Comparison of ENCODE assay signal across 8 cellular contexts in the genomic region with DNA sequence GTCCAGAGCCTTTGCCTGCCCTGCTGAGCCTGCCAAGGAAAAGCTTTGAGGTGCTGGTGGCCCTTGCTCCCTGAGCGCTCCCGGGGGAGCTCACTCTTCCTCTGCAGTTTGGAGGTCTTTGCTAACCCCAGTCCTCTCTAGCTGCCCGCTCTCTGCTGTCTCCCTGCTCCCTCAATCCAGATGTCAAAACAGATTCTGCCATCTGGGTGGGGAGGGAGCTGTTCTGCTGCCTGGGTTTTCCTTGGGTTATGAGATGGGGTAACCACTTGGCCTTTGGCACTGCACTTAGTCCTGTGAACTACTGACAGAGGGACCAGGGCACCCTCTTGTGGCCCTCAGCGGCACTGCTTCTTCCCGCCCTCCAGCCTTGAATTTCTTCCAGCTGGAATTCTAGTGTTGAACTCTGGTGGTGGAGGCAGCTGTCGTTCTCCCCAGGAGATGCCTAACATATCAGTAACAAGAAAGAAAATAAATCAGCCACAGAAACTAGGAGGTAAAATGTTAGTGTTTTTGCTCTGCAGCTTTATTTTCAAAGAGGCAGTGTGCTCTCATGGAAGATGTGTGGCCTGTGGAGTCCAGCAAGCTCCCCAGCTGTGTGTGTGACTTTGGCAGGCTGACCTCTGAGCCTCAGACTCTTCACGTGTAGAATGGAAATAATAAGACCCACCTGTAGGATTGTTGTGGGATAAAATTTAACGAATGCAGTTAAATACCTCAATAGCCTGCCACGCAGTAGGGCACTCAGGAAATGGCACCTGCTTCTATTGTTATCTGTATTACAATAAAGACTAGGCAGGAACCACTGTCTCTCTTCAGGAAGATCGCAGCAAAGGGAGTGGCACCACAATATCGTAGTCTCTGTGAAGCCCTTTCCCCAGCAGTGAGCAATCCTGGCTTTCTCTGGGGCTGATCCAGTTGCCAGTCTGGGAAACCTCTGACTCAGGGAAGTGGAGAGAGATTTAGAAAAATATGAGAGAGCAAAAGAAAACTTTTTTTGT. TPM values are rescaled to one million over a fixed set of nuclear protein-coding genes. Genes with fewer than 3 reads are reported as not detected.
DNase-seq lines count a peak whose midpoint lies in the region; ATAC-seq lines count a peak whose summit lies in the region.

No MANE protein-coding gene starts in this region.

- intact Hi-C loops in Right ventricle myocardium inferior (cut with DNase I) = loop anchor here (1.0 kb wide), 1 partner anchor 264 kb away; no protein-coding TSS in a partner anchor

- no peaks in the 10 kb centered on the region for H3K27me3 Mint-ChIP-seq in activated naive CD8-positive, alpha-beta T cell treated with anti-CD3 and anti-CD28 coated beads, Interleukin-2, amount 10 ng/mL, durations not matched to agents 7 days and 5 days

- peak; percentile 25 for ATAC-seq in activated naive CD8-positive, alpha-beta T cell treated with anti-CD3 and anti-CD28 coated beads, Interleukin-2, amount 10 ng/mL, durations not matched to agents 7 days and 5 days (ENCODE audit: low read depth)
- ATAC-seq in Right ventricle myocardium inferior (peak; percentile 77), GM19023 (IDR thresholded peaks at IDR 0.05; ENCODE audit: unreplicated experiment) (no peak)

- POLR2A ChIA-PET in activated naive CD8-positive, alpha-beta T cell treated with anti-CD3 and anti-CD28 coated beads, Interleukin-2, amount 10 ng/mL, durations not matched to agents 7 days and 5 days (lab: Charles Lee) = interaction anchor here (1.0 kb wide), 1 partner anchor 12 kb away, joined by 4 read pairs; no protein-coding TSS in a partner anchor

- H3K27ac Mint-ChIP-seq in activated naive CD8-positive, alpha-beta T cell treated with anti-CD3 and anti-CD28 coated beads, Interleukin-2, amount 10 ng/mL, durations not matched to agents 7 days and 5 days = peak overlapping the region; percentile 79

- H3K4me3 Mint-ChIP-seq in activated naive CD8-positive, alpha-beta T cell treated with anti-CD3 and anti-CD28 coated beads, Interleukin-2, amount 10 ng/mL, durations not matched to agents 7 days and 5 days = peak overlapping the region; percentile 56

- no peaks in the 10 kb centered on the region for H3K9me3 Mint-ChIP-seq in activated naive CD8-positive, alpha-beta T cell treated with anti-CD3 and anti-CD28 coated beads, Interleukin-2, amount 10 ng/mL, durations not matched to agents 7 days and 5 days

- peaks cover 31% of the 10 kb centered on the region for H3K4me1 Mint-ChIP-seq in activated naive CD8-positive, alpha-beta T cell treated with anti-CD3 and anti-CD28 coated beads, Interleukin-2, amount 10 ng/mL, durations not matched to agents 7 days and 5 days

- H3K36me3 Mint-ChIP-seq in activated naive CD8-positive, alpha-beta T cell treated with anti-CD3 and anti-CD28 coated beads, Interleukin-2, amount 10 ng/mL, durations not matched to agents 7 days and 5 days = no peaks in the 10 kb centered on the region

- peak; percentile 20 for DNase-seq in NK-92 treated with Interleukin-12 subunit alpha and Interleukin-12 subunit beta, amount 100 ng/mL, for 24 hours (lab: John Stamatoyannopoulos, UW)
- DNase-seq in NK-92 (lab: John Stamatoyannopoulos, UW; ENCODE audit: unreplicated experiment) = no peak
- DNase-seq in M059J (ENCODE audit: low read depth) = peak; percentile 70
- peak; percentile 79 for DNase-seq in SHP77 treated with DMSO at 0.1 percent for 48 hours (lab: John Stamatoyannopoulos, UW)
- peak; percentile 63 for DNase-seq in activated naive CD8-positive, alpha-beta T cell treated with anti-CD3 and anti-CD28 coated beads, Interleukin-2, amount 10 ng/mL, durations not matched to agents 7 days and 5 days
- DNase-seq in Right ventricle myocardium inferior (ENCODE audit: missing footprints) = peak; percentile 79
- DNase-seq in pons (ENCODE audit: low spot score) = peak; percentile 88

RNA-seq across cellular contexts. Expression of gene ARFGAP2, which starts 23.4 kb away (rescaled TPM):
- total RNA-seq in M059J (2014; rRNA removed; shearing (Covaris generic)) = 119 and 130 TPM in 2 replicates
- 100 to 1,000 TPM; 108 to 113 TPM for total RNA-seq in activated naive CD8-positive, alpha-beta T cell treated with anti-CD3 and anti-CD28 coated beads, Interleukin-2, amount 10 ng/mL, durations not matched to agents 7 days and 5 days
- total RNA-seq in Right ventricle myocardium inferior = 45.8 TPM

RNA-seq across cellular contexts. Expression of gene PACSIN3, which starts 33.0 kb away (rescaled TPM):
- 13.3 and 15.8 TPM in 2 replicates for total RNA-seq in M059J (2014; rRNA removed; shearing (Covaris generic))
- 1 to 10 TPM; 1.1 to 1.3 TPM for total RNA-seq in activated naive CD8-positive, alpha-beta T cell treated with anti-CD3 and anti-CD28 coated beads, Interleukin-2, amount 10 ng/mL, durations not matched to agents 7 days and 5 days
- 177 TPM for total RNA-seq in Right ventricle myocardium inferior

Comparison
In these comparisons a context has a peak if more than half of its experiments do, and no peak if none do; other contexts are left out.
1. RNA of gene PACSIN3, which starts 33.0 kb away (total RNA-seq): 177 TPM in Right ventricle myocardium inferior (single experiment); 13.3 to 15.8 TPM in M059J and 1.1 to 1.3 TPM in activated naive CD8-positive, alpha-beta T cell treated with anti-CD3 and anti-CD28 coated beads, Interleukin-2, amount 10 ng/mL, durations not matched to agents 7 days and 5 days; every median in the first group is over 10 times any median in the second.